ENCODE assay signal across 27 cellular contexts in genomic region chr18:35064291-35064690, GRCh38.
"Had no signal": no experiment of that assay in that cellular context is flagged by ENCODE, and none has a peak within 500 bp of the region (broad histone marks: within the 10 kb centered on the region; RNA-seq: fewer than 3 reads in every experiment).

No MANE protein-coding gene starts in this region.

- H3K36me3 ChIP-seq: ascending aorta, MG63, SJSA1 had no signal

- DNase-seq: activated CD4-positive, alpha-beta T cell treated with anti-CD3 and anti-CD28 coated beads for 4 hours; activated CD8-positive, alpha-beta memory T cell treated with anti-CD3 and anti-CD28 coated beads, Interleukin-2, amount 50 U/mL, for 4 hours; activated CD8-positive, alpha-beta T cell treated with anti-CD3 and anti-CD28 coated beads for 36 hours; activated naive CD4-positive, alpha-beta T cell treated with anti-CD3 and anti-CD28 coated beads, Interleukin-2, amount 50 U/mL, for 16 hours; activated naive CD8-positive, alpha-beta T cell treated with anti-CD3 and anti-CD28 coated beads, Interleukin-2, amount 50 U/mL, for 24 hours; activated T-cell treated with anti-CD3 and anti-CD28 coated beads, Interleukin-2, amount 50 U/mL, for 72 hours; amniotic stem cell; central memory CD4-positive, alpha-beta T cell; MG63; NCI-H1105; NCI-H1436; NCI-H1694 treated with DMSO at 0.1 percent for 48 hours; NCI-H2029 treated with DMSO at 0.1 percent for 48 hours; NCI-H345; NCI-H510A; NCI-H526 treated with DMSO at 0.1 percent for 48 hours; NCI-H82; PC-3; SHP77; SW 1271 had no signal

- H3K4me3 Mint-ChIP-seq: activated CD8-positive, alpha-beta T cell treated with anti-CD3 and anti-CD28 coated beads for 36 hours; activated naive CD8-positive, alpha-beta T cell treated with anti-CD3 and anti-CD28 coated beads, Interleukin-2, amount 50 U/mL, for 24 hours; activated T-cell treated with anti-CD3 and anti-CD28 coated beads, Interleukin-2, amount 50 U/mL, for 72 hours had no signal

- H3K27me3 Mint-ChIP-seq: activated CD8-positive, alpha-beta T cell treated with anti-CD3 and anti-CD28 coated beads for 36 hours; activated naive CD8-positive, alpha-beta T cell treated with anti-CD3 and anti-CD28 coated beads, Interleukin-2, amount 50 U/mL, for 24 hours had no signal

- ATAC-seq: activated CD4-positive, CD25-positive, alpha-beta regulatory T cell treated with anti-CD3 and anti-CD28 coated beads, Interleukin-2, amount 50 U/mL, for 24 hours; activated CD8-positive, alpha-beta T cell treated with anti-CD3 and anti-CD28 coated beads for 36 hours; activated naive CD8-positive, alpha-beta T cell treated with anti-CD3 and anti-CD28 coated beads, Interleukin-2, amount 50 U/mL, for 24 hours; activated T-cell treated with anti-CD3 and anti-CD28 coated beads, Interleukin-2, amount 50 U/mL, for 72 hours; body of pancreas; PC-3; SK-N-SH treated with all-trans-retinoic acid at 6 μM for 48 hours had no signal

- H3K9me3 ChIP-seq: ascending aorta, body of pancreas, MG63, SJSA1 had no signal

- H3K27ac Mint-ChIP-seq: activated CD8-positive, alpha-beta T cell treated with anti-CD3 and anti-CD28 coated beads for 36 hours; activated naive CD8-positive, alpha-beta T cell treated with anti-CD3 and anti-CD28 coated beads, Interleukin-2, amount 50 U/mL, for 24 hours; activated T-cell treated with anti-CD3 and anti-CD28 coated beads, Interleukin-2, amount 50 U/mL, for 72 hours; activated T-helper 2 cell treated with anti-CD3 and anti-CD28 coated beads, Interferon-gamma antibody, Interleukin-2, Interleukin-4, amounts not matched to agents 10 μg/mL and 5 μg/mL and 100 μg/mL, durations not matched to agents 14 hours and 24 hours and 36 hours had no signal

- H3K4me1 ChIP-seq: SJSA1 had no signal

- H3K27me3 ChIP-seq: ascending aorta, body of pancreas, MG63, SJSA1 had no signal

- H3K27ac ChIP-seq: ascending aorta, body of pancreas, KMS-11, SJSA1 had no signal

- H3K9me3 Mint-ChIP-seq: activated CD8-positive, alpha-beta T cell treated with anti-CD3 and anti-CD28 coated beads for 36 hours; activated naive CD8-positive, alpha-beta T cell treated with anti-CD3 and anti-CD28 coated beads, Interleukin-2, amount 50 U/mL, for 24 hours; activated T-cell treated with anti-CD3 and anti-CD28 coated beads, Interleukin-2, amount 50 U/mL, for 72 hours; activated T-helper 2 cell treated with anti-CD3 and anti-CD28 coated beads, Interferon-gamma antibody, Interleukin-2, Interleukin-4, amounts not matched to agents 10 μg/mL and 5 μg/mL and 100 μg/mL, durations not matched to agents 14 hours and 24 hours and 36 hours had no signal

- H3K4me3 ChIP-seq: ascending aorta, body of pancreas, MG63, SJSA1 had no signal
